25 cellular contexts compared by ENCODE assay signal in genomic region chr21:41061701-41062100, GRCh38.
"Had no signal": no experiment of that assay in that cellular context is flagged by ENCODE, and none has a peak within 500 bp of the region (broad histone marks: within the 10 kb centered on the region; RNA-seq: fewer than 3 reads in every experiment).

No MANE protein-coding gene starts in this region.

- DNase-seq: Karpas-422, MM.1S, MV-4-11, NCI-H1092, NCI-H1417 treated with DMSO at 0.1 percent for 48 hours, NCI-H1436 treated with DMSO at 0.1 percent for 48 hours, NCI-H1694 treated with DMSO at 0.1 percent for 48 hours, NCI-H187 treated with DMSO at 0.1 percent for 48 hours, NCI-H2029, NCI-H2171 treated with DMSO at 0.1 percent for 48 hours, NCI-H2227 treated with DMSO at 0.1 percent for 48 hours, NCI-H446, NCI-H510A treated with DMSO at 0.1 percent for 48 hours, NCI-H524 treated with DMSO at 0.1 percent for 48 hours, NCI-H526 treated with DMSO at 0.1 percent for 48 hours, NCI-H774, PC-9, Right ventricle myocardium superior, SHP77 treated with DMSO at 0.1 percent for 48 hours, SK-N-SH, SW 1271 had no signal

- H3K9me3 ChIP-seq: SJSA1, SK-N-SH had no signal

- H3K27ac ChIP-seq: KMS-11, PC-9, RWPE1, SJSA1 had no signal

- H3K36me3 ChIP-seq: SJSA1 had no signal

- H3K4me3 ChIP-seq: PC-9, SJSA1 had no signal

- FAIRE-seq: RCC 7860 had no signal

- H3K27me3 ChIP-seq: SJSA1 had no signal

- H2AFZ ChIP-seq: PC-9 had no signal

- H3K4me2 ChIP-seq: KMS-11, PC-9, SK-N-SH had no signal

- H3K4me1 ChIP-seq: SJSA1 had no signal

- H3K9ac ChIP-seq: KMS-11, SK-N-SH had no signal
